In genomic region chr5:133943475-133943817, GRCh38 we compare ENCODE assay signal across 26 cellular contexts.
"Had no signal": no experiment of that assay in that cellular context is flagged by ENCODE, and none has a peak within 500 bp of the region (broad histone marks: within the 10 kb centered on the region; RNA-seq: fewer than 3 reads in every experiment).

No MANE protein-coding gene starts in this region.

- H3K36me3 ChIP-seq: left lung, lower lobe of right lung, neural progenitor cell, sigmoid colon, stomach, thyroid gland, upper lobe of right lung, WERI-Rb-1 had no signal

- H3K9ac ChIP-seq: neural progenitor cell had no signal

- H3K27ac ChIP-seq: epithelial cell of prostate, left lung, lower lobe of right lung, neural progenitor cell, sigmoid colon, thyroid gland, upper lobe of right lung, WERI-Rb-1 had no signal

- H3K27me3 ChIP-seq: left lung, neural progenitor cell, sigmoid colon, stomach, thyroid gland, upper lobe of right lung had no signal

- FAIRE-seq: bronchial epithelial cell, colon, endometrium, frontal cortex, small intestine, TTC549 had no signal

- H3K4me3 ChIP-seq: left lung, lower lobe of right lung, neural progenitor cell, sigmoid colon, stomach, thyroid gland, upper lobe of right lung had no signal

- H3K4me2 ChIP-seq: neural progenitor cell had no signal

- DNase-seq: activated CD4-positive, alpha-beta memory T cell treated with anti-CD3 and anti-CD28 coated beads for 36 hours; activated CD4-positive, alpha-beta T cell treated with anti-CD3 and anti-CD28 coated beads, Interleukin-2, amount 10 ng/mL, durations not matched to agents 24 days and 14 days; activated CD4-positive, CD25-positive, alpha-beta regulatory T cell treated with anti-CD3 and anti-CD28 coated beads, Interleukin-2, amount 50 U/mL, for 72 hours; dermis blood vessel endothelial cell; effector CD4-positive, alpha-beta T cell; kidney glomerular epithelial cell; lower lobe of right lung; mesenchymal stem cell; natural killer cell; sigmoid colon; stimulated activated CD4-positive, alpha-beta T cell treated with anti-CD3 and anti-CD28 coated beads, Interleukin-4, amount 100 ng/mL, for 4 hours; stimulated activated naive B cell treated with anti-CD40 and anti-IgM and Interleukin-4, amounts not matched to agents 10 μg/mL and 1 μg/mL and 100 μg/mL, for 72 hours; T-helper 9 cell; upper lobe of right lung; WERI-Rb-1 had no signal

- H3K9me3 ChIP-seq: left lung, lower lobe of right lung, sigmoid colon, stomach, thyroid gland, upper lobe of right lung had no signal

- H2AFZ ChIP-seq: neural progenitor cell had no signal

- H3K4me1 ChIP-seq: lower lobe of right lung had no signal
